2 cellular contexts compared by ENCODE assay signal in genomic region chr15:78449220-78449999, GRCh38.
TF ChIP-seq lines count a peak whose summit lies in the region.

No MANE protein-coding gene starts in this region.

TF ChIP-seq in K562, 482 proteins besides CTCF, POLR2A, EP300 and RAD21:
- TF ChIP-seq MAFK (IDR thresholded peaks at IDR 0.05; ENCODE audit: low read length) = peak; percentile 80
- TF ChIP-seq C11orf30 (IDR thresholded peaks at IDR 0.05; ENCODE audit: low read depth) = peak; percentile 54; the same call in 1 of the 2 replicates
- peak; percentile 58 for TF ChIP-seq MAFG (tag; conservative IDR thresholded peaks at IDR 0.05)
- TF ChIP-seq MAFF (IDR thresholded peaks at IDR 0.05; ENCODE audit: low read length) = peak; percentile 74
- TF ChIP-seq ZNF316 (IDR thresholded peaks at IDR 0.05) = peak; percentile 81
- no peak for TF ChIP-seq ZNF592 (IDR thresholded peaks at IDR 0.05)
- no peak for TF ChIP-seq STAT5B (CRISPR knock-in tag; IDR thresholded peaks at IDR 0.05)

TF ChIP-seq in HepG2, 621 proteins besides CTCF, POLR2A, EP300 and RAD21:
- no peak for TF ChIP-seq ZHX1 (CRISPR knock-in tag; IDR thresholded peaks at IDR 0.05; ENCODE audit: low read depth)
- no peak for TF ChIP-seq DPF2 (CRISPR knock-in tag; IDR thresholded peaks at IDR 0.05; ENCODE audit: borderline replicate concordance, low read depth)
- no peak for TF ChIP-seq ZZZ3 (CRISPR knock-in tag; IDR thresholded peaks at IDR 0.05; ENCODE audit: borderline replicate concordance)
- no peak for TF ChIP-seq SMC3 (IDR thresholded peaks at IDR 0.05; ENCODE audit: low read length)
- TF ChIP-seq ZNF747 (CRISPR knock-in tag; IDR thresholded peaks at IDR 0.05; ENCODE audit: borderline replicate concordance) = no peak
- TF ChIP-seq FOXA3 (CRISPR knock-in tag; IDR thresholded peaks at IDR 0.05) = 0 out of 2 replicates have a peak, but pooled peaks have one; percentile 30
- TF ChIP-seq FOXA1 (IDR thresholded peaks at IDR 0.05) = no peak
- peak; percentile 17; the same call in 1 of the 2 replicates for TF ChIP-seq FOXA1 (CRISPR knock-in tag; IDR thresholded peaks at IDR 0.05)
- no peak for TF ChIP-seq ZBTB7B (CRISPR knock-in tag; IDR thresholded peaks at IDR 0.05)
- TF ChIP-seq ISL2 (CRISPR knock-in tag; IDR thresholded peaks at IDR 0.05) = no peak
- TF ChIP-seq MAFF (IDR thresholded peaks at IDR 0.05; ENCODE audit: low read depth, low read length) = peak; percentile 95
- peak; percentile 95 to 98 for TF ChIP-seq MAFK (conservative IDR thresholded peaks at IDR 0.05 in 1 of 2, IDR thresholded peaks at IDR 0.05 in 1 of 2; ENCODE audit: low read length in 2 of 2)
- no peak for TF ChIP-seq CHD4 (IDR thresholded peaks at IDR 0.05; ENCODE audit: borderline replicate concordance, low read length)
